In genomic region chr12:90770861-90771260, GRCh38 we compare ENCODE assay signal across 26 cellular contexts.
"Had no signal": no experiment of that assay in that cellular context is flagged by ENCODE, and none has a peak within 500 bp of the region (broad histone marks: within the 10 kb centered on the region; RNA-seq: fewer than 3 reads in every experiment).

No MANE protein-coding gene starts in this region.

- H3K27ac Mint-ChIP-seq: naive thymus-derived CD4-positive, alpha-beta T cell; nephron progenitor cell; stimulated activated memory B cell treated with anti-CD40 and anti-IgM and Interleukin-4, amounts not matched to agents 10 μg/mL and 1 μg/mL and 100 μg/mL, for 72 hours; stimulated activated naive CD8-positive, alpha-beta T cell treated with anti-CD3 and anti-CD28 coated beads, Interleukin-15, Interleukin-2, amounts not matched to agents 100 ng/mL and 50 ng/mL, for 24 hours had no signal

- H3K9ac ChIP-seq: parathyroid adenoma had no signal

- H3K27me3 ChIP-seq: dorsolateral prefrontal cortex, esophagus squamous epithelium, heart left ventricle, spleen, tibial artery, upper lobe of left lung, uterus had no signal

- H2AFZ ChIP-seq: parathyroid adenoma had no signal

- H3K9me3 Mint-ChIP-seq: nephron progenitor cell; stimulated activated memory B cell treated with anti-CD40 and anti-IgM and Interleukin-4, amounts not matched to agents 10 μg/mL and 1 μg/mL and 100 μg/mL, for 72 hours; stimulated activated naive CD8-positive, alpha-beta T cell treated with anti-CD3 and anti-CD28 coated beads, Interleukin-15, Interleukin-2, amounts not matched to agents 100 ng/mL and 50 ng/mL, for 24 hours had no signal

- H3K4me1 ChIP-seq: esophagus squamous epithelium, heart left ventricle, parathyroid adenoma, prostate gland, spleen, tibial artery, upper lobe of left lung, uterus had no signal

- H3K36me3 ChIP-seq: esophagus squamous epithelium, heart left ventricle, prostate gland, spleen, tibial artery, upper lobe of left lung, uterus had no signal

- ATAC-seq: heart left ventricle; left colon; left ventricle myocardium superior; naive thymus-derived CD4-positive, alpha-beta T cell; sciatic nerve; stimulated activated memory B cell treated with anti-CD40 and anti-IgM and Interleukin-4, amounts not matched to agents 10 μg/mL and 1 μg/mL and 100 μg/mL, for 72 hours had no signal

- DNase-seq: dorsolateral prefrontal cortex; effector memory CD4-positive, alpha-beta T cell; esophagus squamous epithelium; foreskin melanocyte; heart left ventricle; hippocampal formation; left colon; left ventricle myocardium superior; mesenchymal stem cell; naive thymus-derived CD4-positive, alpha-beta T cell; nephron progenitor cell; retina; spleen; stimulated activated CD4-positive, alpha-beta T cell treated with anti-CD3 and anti-CD28 coated beads, Interleukin-15, amount 100 ng/mL, for 24 hours; stimulated activated CD4-positive, alpha-beta T cell treated with anti-CD3 and anti-CD28 coated beads, Interleukin-1b, Interleukin-23, amount 100 ng/mL, for 48 hours; stimulated activated CD4-positive, alpha-beta T cell treated with anti-CD3 and anti-CD28 coated beads, Interleukin-4, amount 100 ng/mL, for 24 hours; tibial artery; upper lobe of left lung; uterus had no signal

- H3K27ac ChIP-seq: coronary artery, dorsolateral prefrontal cortex, esophagus squamous epithelium, heart left ventricle, parathyroid adenoma, prostate gland, spleen, tibial artery, upper lobe of left lung, uterus had no signal

- H3K79me2 ChIP-seq: parathyroid adenoma had no signal

- H3K36me3 Mint-ChIP-seq: naive thymus-derived CD4-positive, alpha-beta T cell; stimulated activated memory B cell treated with anti-CD40 and anti-IgM and Interleukin-4, amounts not matched to agents 10 μg/mL and 1 μg/mL and 100 μg/mL, for 72 hours had no signal

- H3K4me3 ChIP-seq: coronary artery, dorsolateral prefrontal cortex, esophagus squamous epithelium, heart left ventricle, lung, prostate gland, spleen, tibial artery, upper lobe of left lung, uterus had no signal

- H3K9me3 ChIP-seq: esophagus squamous epithelium, heart left ventricle, prostate gland, spleen, tibial artery, upper lobe of left lung, uterus had no signal
